19 cellular contexts compared by ENCODE assay signal in genomic region chr11:111269146-111269868, GRCh38. TPM values are rescaled to one million over a fixed set of nuclear protein-coding genes. Genes with fewer than 3 reads are reported as not detected.
DNase-seq lines count a peak whose midpoint lies in the region; ATAC-seq and TF ChIP-seq lines count a peak whose summit lies in the region.
"Had no signal": no experiment of that assay in that cellular context is flagged by ENCODE, and none has a peak within 500 bp of the region (broad histone marks: within the 10 kb centered on the region; RNA-seq: fewer than 3 reads in every experiment).

No MANE protein-coding gene starts in this region.

- H3K4me3 ChIP-seq in BJ (ENCODE audit: low read depth, low read length) (no peak overlapping the region), SU-DHL-6 (ENCODE audit: insufficient read depth, low read length, poor library complexity, severe bottlenecking) (no peak overlapping the region), fibroblast of pulmonary artery (replicated peaks; ENCODE audit: low read depth, low read length) (no peak overlapping the region)

- H3K4me1 Mint-ChIP-seq in nephron: peaks cover 9% of the 10 kb centered on the region

- POLR2A ChIA-PET in BJ (lab: Charles Lee): no interaction called here

- H3K36me3 Mint-ChIP-seq in nephron (ENCODE audit: low read depth): no peaks in the 10 kb centered on the region
- H3K36me3 Mint-ChIP-seq: activated naive CD8-positive, alpha-beta T cell treated with anti-CD3 and anti-CD28 coated beads, Interleukin-2, amount 10 ng/mL, durations not matched to agents 7 days and 5 days; CD8-positive, alpha-beta memory T cell; IgD-negative memory B cell had no signal

- H2AFZ ChIP-seq in SU-DHL-6 (ENCODE audit: low read depth, low read length, severe bottlenecking): no peak overlapping the region

- no peaks in the 10 kb centered on the region for H3K9me3 Mint-ChIP-seq in nephron
- H3K9me3 Mint-ChIP-seq: activated naive CD8-positive, alpha-beta T cell treated with anti-CD3 and anti-CD28 coated beads, Interleukin-2, amount 10 ng/mL, durations not matched to agents 7 days and 5 days; activated T-helper 1 cell treated with anti-CD3 and anti-CD28 coated beads, Interleukin-12 subunit alpha, Interleukin-12 subunit beta, Interleukin-2, Interleukin-4 antibody, amounts not matched to agents 30 ng/mL and 10 ng/mL and 1 ng/mL, durations not matched to agents 14 hours and 24 hours and 36 hours; CD8-positive, alpha-beta memory T cell; IgD-negative memory B cell; stimulated activated naive CD8-positive, alpha-beta T cell treated with anti-CD3 and anti-CD28 coated beads, Interleukin-15, amount 100 ng/mL, for 72 hours had no signal

- no peaks in the 10 kb centered on the region for H4K20me1 ChIP-seq in SU-DHL-6 (ENCODE audit: low read depth, low read length)

- H3K9ac ChIP-seq in SU-DHL-6 (ENCODE audit: low read length): peak overlapping the region; percentile 9; the same call in 1 of the 2 replicates

- no peaks in the 10 kb centered on the region for H3K79me2 ChIP-seq in SU-DHL-6 (ENCODE audit: insufficient read depth, low read length)

- H3K27ac ChIP-seq in SU-DHL-6 (ENCODE audit: low read depth, low read length): peak overlapping the region; percentile 98; the same call in 1 of the 2 replicates
- H3K27ac ChIP-seq: neutrophil had no signal

- H3K27me3 ChIP-seq in BJ (ENCODE audit: control insufficient read depth, insufficient read depth, low read length) (0 out of 2 replicates have a peak, but pooled peaks cover 3% of the 10 kb centered on the region), SU-DHL-6 (ENCODE audit: low read length) (no peaks in the 10 kb centered on the region)

- CTCF ChIA-PET in BJ (lab: Yijun Ruan, JAX): interaction anchor here (1.0 to 1.3 kb wide), 2 partner anchors 15 to 177 kb away, joined by 3 to 4 read pairs; no protein-coding TSS in a partner anchor

- peaks cover 10% of the 10 kb centered on the region for H3K27me3 Mint-ChIP-seq in nephron (ENCODE audit: low read depth)

- no peak for ATAC-seq in HG02970 (IDR thresholded peaks at IDR 0.05; ENCODE audit: low FRiP score, unreplicated experiment)
- ATAC-seq in GM18873 (IDR thresholded peaks at IDR 0.05; ENCODE audit: low FRiP score, unreplicated experiment): no peak
- ATAC-seq in HG02840 (IDR thresholded peaks at IDR 0.05; ENCODE audit: low FRiP score, unreplicated experiment): no peak
- ATAC-seq: activated CD4-positive, CD25-positive, alpha-beta regulatory T cell treated with anti-CD3 and anti-CD28 coated beads, Interleukin-2, amount 50 U/mL, for 24 hours; PC-3; stimulated activated naive CD8-positive, alpha-beta T cell treated with anti-CD3 and anti-CD28 coated beads, Interleukin-15, amount 100 ng/mL, for 72 hours had no signal

- no peak overlapping the region for H3K4me2 ChIP-seq in SU-DHL-6 (ENCODE audit: low read depth, low read length, poor library complexity, severe bottlenecking)

- H3K36me3 ChIP-seq in BJ (ENCODE audit: control insufficient read depth, insufficient read depth, low read length) (no peaks in the 10 kb centered on the region), SU-DHL-6 (ENCODE audit: low read length) (no peaks in the 10 kb centered on the region)
- H3K36me3 ChIP-seq: neutrophil had no signal

- H3K4me3 Mint-ChIP-seq in nephron: no peak overlapping the region
- H3K4me3 Mint-ChIP-seq: activated naive CD8-positive, alpha-beta T cell treated with anti-CD3 and anti-CD28 coated beads, Interleukin-2, amount 10 ng/mL, durations not matched to agents 7 days and 5 days; activated T-helper 1 cell treated with anti-CD3 and anti-CD28 coated beads, Interleukin-12 subunit alpha, Interleukin-12 subunit beta, Interleukin-2, Interleukin-4 antibody, amounts not matched to agents 30 ng/mL and 10 ng/mL and 1 ng/mL, durations not matched to agents 14 hours and 24 hours and 36 hours; CD8-positive, alpha-beta memory T cell; IgD-negative memory B cell; stimulated activated naive CD8-positive, alpha-beta T cell treated with anti-CD3 and anti-CD28 coated beads, Interleukin-15, amount 100 ng/mL, for 72 hours had no signal

- H3K27ac Mint-ChIP-seq in nephron: peak overlapping the region in 2 of 3 experiments; percentile 33 to 64
- H3K27ac Mint-ChIP-seq: activated naive CD8-positive, alpha-beta T cell treated with anti-CD3 and anti-CD28 coated beads, Interleukin-2, amount 10 ng/mL, durations not matched to agents 7 days and 5 days; activated T-helper 1 cell treated with anti-CD3 and anti-CD28 coated beads, Interleukin-12 subunit alpha, Interleukin-12 subunit beta, Interleukin-2, Interleukin-4 antibody, amounts not matched to agents 30 ng/mL and 10 ng/mL and 1 ng/mL, durations not matched to agents 14 hours and 24 hours and 36 hours; IgD-negative memory B cell; stimulated activated naive CD8-positive, alpha-beta T cell treated with anti-CD3 and anti-CD28 coated beads, Interleukin-15, amount 100 ng/mL, for 72 hours had no signal

- H3K9me3 ChIP-seq in SU-DHL-6 (ENCODE audit: insufficient read depth, low read length): no peaks in the 10 kb centered on the region
- H3K9me3 ChIP-seq: neutrophil had no signal

- no peaks in the 10 kb centered on the region for H3K9me2 ChIP-seq in SU-DHL-6 (replicated peaks; ENCODE audit: insufficient read depth, low read length)

- peaks cover 31% of the 10 kb centered on the region for H3F3A ChIP-seq in SU-DHL-6 (ENCODE audit: insufficient read depth)

- DNase-seq in BJ (ENCODE audit: low read depth) (peak; percentile 21), fibroblast of pulmonary artery (ENCODE audit: low read depth) (peak; percentile 18), SW480 (ENCODE audit: low spot score) (no peak)
- DNase-seq: activated naive CD8-positive, alpha-beta T cell treated with anti-CD3 and anti-CD28 coated beads, Interleukin-2, amount 10 ng/mL, durations not matched to agents 7 days and 5 days; CD8-positive, alpha-beta memory T cell; central memory CD4-positive, alpha-beta T cell; DMS79 treated with DMSO at 0.1 percent for 48 hours; NCI-H2029 treated with DMSO at 0.1 percent for 48 hours; PC-3; stimulated activated naive CD8-positive, alpha-beta T cell treated with anti-CD3 and anti-CD28 coated beads, Interleukin-15, amount 100 ng/mL, for 72 hours had no signal

- TF ChIP-seq CTCF in BJ (IDR thresholded peaks at IDR 0.05; ENCODE audit: insufficient read depth, low read depth, low read length) (no peak), SU-DHL-6 (IDR thresholded peaks at IDR 0.05; ENCODE audit: insufficient read depth, low read length, poor library complexity, severe bottlenecking) (no peak), fibroblast of pulmonary artery (IDR thresholded peaks at IDR 0.05; ENCODE audit: low read length, missing control alignments) (no peak), nephron (IDR thresholded peaks at IDR 0.05; ENCODE audit: unreplicated experiment in 3 of 3) (no peak)

RNA-seq across cellular contexts. Expression of gene POU2AF2, which starts 23.8 kb away (rescaled TPM):
- polyA plus RNA-seq in BJ (2011; rRNA removed): not detected in 2 replicates
- polyA minus RNA-seq in BJ (2011; rRNA and poly(A)+ RNA removed): not detected in 2 replicates
- polyA plus RNA-seq: CD8-positive, alpha-beta memory T cell; IgD-negative memory B cell had no signal

RNA-seq across cellular contexts. Expression of gene POU2AF3, which starts 29.0 kb away (rescaled TPM):
- polyA plus RNA-seq in BJ (2011; rRNA removed): not detected in 2 replicates
- not detected in 2 replicates for polyA minus RNA-seq in BJ (2011; rRNA and poly(A)+ RNA removed)
- polyA plus RNA-seq: CD8-positive, alpha-beta memory T cell had no signal
